ENCODE assay signal across 15 cellular contexts in the genomic region with DNA sequence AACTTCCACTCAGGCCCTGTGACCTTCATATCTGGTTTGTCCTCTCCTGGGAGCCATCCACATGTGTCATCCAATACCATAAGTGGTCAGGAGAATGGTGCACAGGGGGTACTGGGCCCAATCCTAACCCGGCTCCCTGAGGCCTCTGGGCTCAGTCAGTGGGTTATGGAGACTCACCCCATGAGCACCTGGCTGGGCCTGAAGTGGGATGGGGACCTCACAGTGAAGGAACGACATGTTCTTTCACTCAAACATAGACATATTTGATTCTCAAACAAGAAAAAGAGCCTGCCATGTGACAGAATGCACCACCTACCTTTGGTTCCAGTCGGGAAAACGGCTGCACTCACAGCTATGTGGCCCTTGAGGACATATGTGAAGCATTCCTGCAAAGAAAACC. TPM values are rescaled to one million over a fixed set of nuclear protein-coding genes. Genes with fewer than 3 reads are reported as not detected.
DNase-seq lines count a peak whose midpoint lies in the region; ATAC-seq and TF ChIP-seq lines count a peak whose summit lies in the region.
"Had no signal": no experiment of that assay in that cellular context is flagged by ENCODE, and none has a peak within 500 bp of the region (broad histone marks: within the 10 kb centered on the region; RNA-seq: fewer than 3 reads in every experiment).

No MANE protein-coding gene starts in this region.

- H3K36me3 ChIP-seq in vagina, result peaks cover 5 to 84% of the 10 kb centered on the region in 2 donors

- peaks cover 100% of the 10 kb centered on the region for H3K36me3 Mint-ChIP-seq in activated T-helper 17 cell treated with anti-CD3 and anti-CD28 coated beads, Interleukin-2, amount 50 U/mL, for 72 hours (ENCODE audit: low read depth)
- peaks cover 55% of the 10 kb centered on the region for H3K36me3 Mint-ChIP-seq in osteocyte (ENCODE audit: unreplicated experiment)

- intact Hi-C loops in vagina (cut with DNase I), result no loop called here

- DNase-seq in activated CD8-positive, alpha-beta memory T cell treated with anti-CD3 and anti-CD28 coated beads, Interleukin-2, amount 50 U/mL, for 48 hours, result peak; percentile 40
- no peak for DNase-seq in activated CD8-positive, alpha-beta memory T cell treated with anti-CD3 and anti-CD28 coated beads for 24 hours
- peak; percentile 75 for DNase-seq in osteocyte (ENCODE audit: extremely low spot score, unreplicated experiment)
- peak; percentile 46 to 58 for DNase-seq in vagina (ENCODE audit: extremely low spot score in 2 of 2)
- DNase-seq in amygdala (lab: John Stamatoyannopoulos, UW), result no peak
- DNase-seq in GM10248 (ENCODE audit: extremely low spot score), result no peak
- DNase-seq: Calu3; CD8-positive, alpha-beta T cell; DMS79 treated with DMSO at 0.1 percent for 48 hours; GF-D8; IMR-90 had no signal

- H3K4me1 Mint-ChIP-seq in activated T-helper 17 cell treated with anti-CD3 and anti-CD28 coated beads, Interleukin-2, amount 50 U/mL, for 72 hours, result no peaks in the 10 kb centered on the region
- H3K4me1 Mint-ChIP-seq in osteocyte (ENCODE audit: unreplicated experiment), result no peaks in the 10 kb centered on the region
- H3K4me1 Mint-ChIP-seq: B cell had no signal

- POLR2A ChIA-PET in GM10248 (lab: Yijun Ruan, JAX), result no interaction called here

- H3K27me3 Mint-ChIP-seq in activated T-helper 17 cell treated with anti-CD3 and anti-CD28 coated beads, Interleukin-2, amount 50 U/mL, for 72 hours, result no peaks in the 10 kb centered on the region
- H3K27me3 Mint-ChIP-seq in osteocyte (ENCODE audit: unreplicated experiment), result no peaks in the 10 kb centered on the region
- H3K27me3 Mint-ChIP-seq: B cell had no signal

- no peak for TF ChIP-seq POLR2A in vagina (IDR thresholded peaks at IDR 0.05)

- no peak overlapping the region for H3K4me3 ChIP-seq in vagina
- H3K4me3 ChIP-seq: BLaER1 treated with 17β-estradiol and CSF1 and Interleukin-3, amounts not matched to agents 10 nM and 100 nM; HAP-1 had no signal

- H3K27me3 ChIP-seq in vagina, result no peaks in the 10 kb centered on the region
- H3K27me3 ChIP-seq: BLaER1 treated with 17β-estradiol and CSF1 and Interleukin-3, amounts not matched to agents 10 nM and 100 nM had no signal

- no peaks in the 10 kb centered on the region for H3K9me3 Mint-ChIP-seq in activated T-helper 17 cell treated with anti-CD3 and anti-CD28 coated beads, Interleukin-2, amount 50 U/mL, for 72 hours
- H3K9me3 Mint-ChIP-seq in osteocyte (ENCODE audit: unreplicated experiment), result no peaks in the 10 kb centered on the region
- H3K9me3 Mint-ChIP-seq: CD8-positive, alpha-beta T cell had no signal

- H3K27ac ChIP-seq in vagina, result no peak overlapping the region
- H3K27ac ChIP-seq: BLaER1 treated with 17β-estradiol and CSF1 and Interleukin-3, amounts not matched to agents 10 nM and 100 nM had no signal

- H3K9me3 ChIP-seq in vagina, result no peaks in the 10 kb centered on the region
- H3K9me3 ChIP-seq: BLaER1 treated with 17β-estradiol and CSF1 and Interleukin-3, amounts not matched to agents 10 nM and 100 nM; HAP-1 had no signal

- H3K4me3 Mint-ChIP-seq in activated T-helper 17 cell treated with anti-CD3 and anti-CD28 coated beads, Interleukin-2, amount 50 U/mL, for 72 hours, result no peak overlapping the region
- H3K4me3 Mint-ChIP-seq in osteocyte (ENCODE audit: unreplicated experiment), result no peak overlapping the region
- H3K4me3 Mint-ChIP-seq: B cell; CD8-positive, alpha-beta T cell had no signal

- no peak for TF ChIP-seq CTCF in osteocyte (IDR thresholded peaks at IDR 0.05)
- TF ChIP-seq CTCF in vagina (IDR thresholded peaks at IDR 0.05), result no peak
- no peak for TF ChIP-seq CTCF in GM10248 (IDR thresholded peaks at IDR 0.05; ENCODE audit: control extremely low read depth, extremely low read depth, low read depth, missing control alignments)

- no peaks in the 10 kb centered on the region for H3K4me1 ChIP-seq in vagina
- H3K4me1 ChIP-seq: BLaER1 treated with 17β-estradiol and CSF1 and Interleukin-3, amounts not matched to agents 10 nM and 100 nM; HAP-1 had no signal

- CTCF ChIA-PET in GM10248 (lab: Yijun Ruan, JAX), result interaction anchor here (2.6 to 6.5 kb wide), 2 partner anchors 12 to 19 kb away, joined by 8 to 55 read pairs; no protein-coding TSS in a partner anchor

- H3K27ac Mint-ChIP-seq in activated T-helper 17 cell treated with anti-CD3 and anti-CD28 coated beads, Interleukin-2, amount 50 U/mL, for 72 hours, result peak overlapping the region; percentile 38
- H3K27ac Mint-ChIP-seq in osteocyte (ENCODE audit: unreplicated experiment), result no peak overlapping the region
- H3K27ac Mint-ChIP-seq: B cell; CD8-positive, alpha-beta T cell had no signal

- no peak for ATAC-seq in activated T-helper 17 cell treated with anti-CD3 and anti-CD28 coated beads, Interleukin-2, amount 50 U/mL, for 72 hours (replicated peaks)
- ATAC-seq: CD8-positive, alpha-beta T cell had no signal

RNA-seq across cellular contexts. Expression of gene XPNPEP1, which starts 51.8 kb away (rescaled TPM):
- 100 to 1,000 TPM in 1 of 2 donors, 10 to 100 TPM in 1; 97.5 to 108 TPM for total RNA-seq in activated T-helper 17 cell treated with anti-CD3 and anti-CD28 coated beads, Interleukin-2, amount 50 U/mL, for 72 hours
- 74.5 and 86.5 TPM in 2 replicates for total RNA-seq in osteocyte
- 90.4 TPM for total RNA-seq in vagina

Comparison
In these comparisons a context has a peak if more than half of its experiments do, and no peak if none do; other contexts are left out.
1. DNase-seq: peak in activated CD8-positive, alpha-beta memory T cell treated with anti-CD3 and anti-CD28 coated beads, Interleukin-2, amount 50 U/mL, for 48 hours (single experiment), osteocyte (single experiment) and vagina (2 of 2); none in activated CD8-positive, alpha-beta memory T cell treated with anti-CD3 and anti-CD28 coated beads for 24 hours (single experiment), amygdala (0 of 56) and GM10248 (single experiment).